In genomic region chr19:1942078-1942933, GRCh38 we compare ENCODE assay signal across 8 cellular contexts. TPM values are rescaled to one million over a fixed set of nuclear protein-coding genes. Genes with fewer than 3 reads are reported as not detected.
DNase-seq lines count a peak whose midpoint lies in the region; ATAC-seq and TF ChIP-seq lines count a peak whose summit lies in the region.

No MANE protein-coding gene starts in this region.

- no peak for ATAC-seq in HG02938 (IDR thresholded peaks at IDR 0.05; ENCODE audit: unreplicated experiment)

- DNase-seq in BE2C (peak; percentile 82), GM20000 (ENCODE audit: low spot score) (peak; percentile 87), NCI-H526 treated with DMSO at 0.1 percent for 48 hours (lab: John Stamatoyannopoulos, UW) (peak; percentile 18), lung microvascular endothelial cell (ENCODE audit: low read depth in 2 of 2) (peak; percentile 79 to 82)
- DNase-seq in activated CD8-positive, alpha-beta memory T cell treated with anti-CD3 and anti-CD28 coated beads for 24 hours, result peak; percentile 84
- peak; percentile 76 for DNase-seq in effector CD4-positive, alpha-beta T cell
- DNase-seq in stimulated activated CD8-positive, alpha-beta memory T cell treated with anti-CD3 and anti-CD28 coated beads, Interleukin-12 subunit alpha, Interleukin-12 subunit beta, amount 100 ng/mL, for 4 hours (ENCODE audit: low read depth), result peak; percentile 65

- H3K27me3 ChIP-seq in BE2C, result no peaks in the 10 kb centered on the region

- H3K4me1 ChIP-seq in BE2C, result 0 out of 2 replicates have a peak, but pooled peaks cover 2% of the 10 kb centered on the region

- TF ChIP-seq CTCF in BE2C (IDR thresholded peaks at IDR 0.05; ENCODE audit: low read depth, low read length), result no peak
- TF ChIP-seq CTCF in GM20000 (IDR thresholded peaks at IDR 0.05; ENCODE audit: extremely low read depth, missing control alignments), result no peak

- peaks cover 5% of the 10 kb centered on the region; the same call in 1 of the 2 replicates for H3K36me3 ChIP-seq in BE2C

- H3K9me3 ChIP-seq in BE2C, result no peaks in the 10 kb centered on the region

- H3K4me3 ChIP-seq in BE2C (ENCODE audit: low read depth, low read length), result peak overlapping the region; percentile 90

RNA-seq across cellular contexts. Expression of gene CSNK1G2, which starts 1.3 kb away (rescaled TPM):
- polyA plus RNA-seq in BE2C (2012; ENCODE audit: insufficient read depth, insufficient read length, low read depth), result 219 TPM
- 45.3 and 56.5 TPM in 2 replicates for total RNA-seq in lung microvascular endothelial cell

RNA-seq across cellular contexts. Expression of gene ADAT3, which starts 37.1 kb away (rescaled TPM):
- 51.0 TPM for polyA plus RNA-seq in BE2C (2012; ENCODE audit: insufficient read depth, insufficient read length, low read depth)
- total RNA-seq in lung microvascular endothelial cell, result 1.3 and 3.0 TPM in 2 replicates

RNA-seq across cellular contexts. Expression of gene SCAMP4, which starts 37.1 kb away (rescaled TPM):
- polyA plus RNA-seq in BE2C (2012; ENCODE audit: insufficient read depth, insufficient read length, low read depth), result 23.2 TPM
- total RNA-seq in lung microvascular endothelial cell, result 19.0 and 26.6 TPM in 2 replicates

RNA-seq across cellular contexts. Expression of gene ABHD17A, which starts 57.0 kb away (rescaled TPM):
- polyA plus RNA-seq in BE2C (2012; ENCODE audit: insufficient read depth, insufficient read length, low read depth), result 324 TPM
- 82.4 and 102 TPM in 2 replicates for total RNA-seq in lung microvascular endothelial cell

Comparison
In these comparisons a context has a peak if more than half of its experiments do, and no peak if none do; other contexts are left out.
1. DNase-seq: peak in every context shown above with its lines; median percentile 87 in GM20000; 84 in activated CD8-positive, alpha-beta memory T cell treated with anti-CD3 and anti-CD28 coated beads for 24 hours; 82 in BE2C; 80 in lung microvascular endothelial cell; 76 in effector CD4-positive, alpha-beta T cell; 65 in stimulated activated CD8-positive, alpha-beta memory T cell treated with anti-CD3 and anti-CD28 coated beads, Interleukin-12 subunit alpha, Interleukin-12 subunit beta, amount 100 ng/mL, for 4 hours; 18 in NCI-H526 treated with DMSO at 0.1 percent for 48 hours.